Comparison of ENCODE assay signal across 12 cellular contexts in the genomic region with DNA sequence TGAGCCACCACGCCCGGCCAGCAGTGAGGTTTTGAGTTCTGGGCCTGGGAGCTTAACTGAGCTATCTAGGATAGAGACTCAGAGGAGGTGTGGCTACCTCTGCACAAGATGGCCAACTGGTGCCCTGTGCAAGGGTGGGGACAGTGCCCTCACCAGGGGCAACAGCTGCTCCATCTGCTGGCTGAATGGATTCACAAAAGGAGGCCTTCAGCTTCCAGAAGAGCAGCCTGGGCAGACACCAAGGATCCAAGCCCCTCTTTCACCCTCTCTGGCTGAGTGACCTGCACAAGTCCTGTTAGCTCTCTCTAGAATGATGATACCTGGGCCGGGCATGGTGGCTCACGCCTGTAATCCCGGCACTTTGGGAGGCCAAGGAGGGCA. TPM values are rescaled to one million over a fixed set of nuclear protein-coding genes. Genes with fewer than 3 reads are reported as not detected.
DNase-seq lines count a peak whose midpoint lies in the region; ATAC-seq, FAIRE-seq and TF ChIP-seq lines count a peak whose summit lies in the region.
"Had no signal": no experiment of that assay in that cellular context is flagged by ENCODE, and none has a peak within 500 bp of the region (broad histone marks: within the 10 kb centered on the region; RNA-seq: fewer than 3 reads in every experiment).

No MANE protein-coding gene starts in this region.

- DNase-seq in activated CD8-positive, alpha-beta T cell treated with anti-CD3 and anti-CD28 coated beads, Interleukin-2, amount 10 ng/mL, durations not matched to agents 7 days and 5 days: no peak
- DNase-seq in activated CD8-positive, alpha-beta T cell treated with anti-CD3 and anti-CD28 coated beads for 36 hours: no peak
- peak; percentile 43 for DNase-seq in PC-3
- no peak for DNase-seq in effector memory CD8-positive, alpha-beta T cell
- peak; percentile 46 for DNase-seq in small intestine
- DNase-seq in NCI-H446 (lab: John Stamatoyannopoulos, UW): no peak
- DNase-seq in AG08396 (ENCODE audit: low spot score): no peak
- no peak for DNase-seq in COLO829 (ENCODE audit: low spot score)
- DNase-seq: esophagus squamous epithelium had no signal

- H3K27me3 ChIP-seq in PC-3 (ENCODE audit: low read length) (no peaks in the 10 kb centered on the region), small intestine (ENCODE audit: control insufficient read depth in 2 of 2, insufficient read depth in 2 of 2, low read length in 2 of 2) (no peaks in the 10 kb centered on the region)
- H3K27me3 ChIP-seq: esophagus squamous epithelium had no signal

- peak overlapping the region; percentile 95 for H3K27ac Mint-ChIP-seq in activated CD8-positive, alpha-beta T cell treated with anti-CD3 and anti-CD28 coated beads, Interleukin-2, amount 10 ng/mL, durations not matched to agents 7 days and 5 days
- H3K27ac Mint-ChIP-seq in activated CD8-positive, alpha-beta T cell treated with anti-CD3 and anti-CD28 coated beads for 36 hours: no peak overlapping the region
- H3K27ac Mint-ChIP-seq in effector memory CD8-positive, alpha-beta T cell: peak overlapping the region; percentile 84 to 85

- peak; percentile 34 for ATAC-seq in activated CD8-positive, alpha-beta T cell treated with anti-CD3 and anti-CD28 coated beads, Interleukin-2, amount 10 ng/mL, durations not matched to agents 7 days and 5 days
- ATAC-seq in activated CD8-positive, alpha-beta T cell treated with anti-CD3 and anti-CD28 coated beads for 36 hours: no peak
- peak; percentile 61; the same call in 1 of the 2 replicates for ATAC-seq in PC-3
- no peak for ATAC-seq in effector memory CD8-positive, alpha-beta T cell (replicated peaks)
- ATAC-seq: naive thymus-derived CD8-positive, alpha-beta T cell had no signal

- no TSS peak for BruUV-seq in PC-3 (replicated peaks; lab: Mats Ljungman, UMichigan)

- no peaks in the 10 kb centered on the region for H4K20me1 ChIP-seq in PC-3 (ENCODE audit: low read length)

- no peaks in the 10 kb centered on the region for H3K27me3 Mint-ChIP-seq in activated CD8-positive, alpha-beta T cell treated with anti-CD3 and anti-CD28 coated beads, Interleukin-2, amount 10 ng/mL, durations not matched to agents 7 days and 5 days (ENCODE audit: low read depth)
- no peaks in the 10 kb centered on the region for H3K27me3 Mint-ChIP-seq in activated CD8-positive, alpha-beta T cell treated with anti-CD3 and anti-CD28 coated beads for 36 hours
- H3K27me3 Mint-ChIP-seq in effector memory CD8-positive, alpha-beta T cell: no peaks in the 10 kb centered on the region
- H3K27me3 Mint-ChIP-seq: naive thymus-derived CD8-positive, alpha-beta T cell had no signal

- 85 to 96% (median 88%) methylated on average over 5 of the region's 5 CpGs for WGBS in small intestine, 3 donors

- H2AFZ ChIP-seq in PC-3 (ENCODE audit: low read length): no peak overlapping the region

- CTCF ChIA-PET in activated CD8-positive, alpha-beta T cell treated with anti-CD3 and anti-CD28 coated beads, Interleukin-2, amount 10 ng/mL, durations not matched to agents 7 days and 5 days (lab: Charles Lee): interaction anchor here (1.0 to 2.5 kb wide), 4 partner anchors 30 to 94 kb away, joined by 3 to 12 read pairs (median 4); no protein-coding TSS in a partner anchor
- CTCF ChIA-PET in activated CD8-positive, alpha-beta T cell treated with anti-CD3 and anti-CD28 coated beads for 36 hours (lab: Charles Lee): interaction anchor here (1.0 to 5.5 kb wide), 5 partner anchors 15 to 92 kb away, joined by 3 to 26 read pairs (median 4); no protein-coding TSS in a partner anchor
- CTCF ChIA-PET in PC-3 (lab: Charles Lee): no interaction called here

- H3K9me3 ChIP-seq in PC-3 (ENCODE audit: low read length): no peaks in the 10 kb centered on the region
- H3K9me3 ChIP-seq in small intestine (ENCODE audit: control insufficient read depth, low read depth): no peaks in the 10 kb centered on the region
- H3K9me3 ChIP-seq: esophagus squamous epithelium had no signal

- no peaks in the 10 kb centered on the region for H3F3A ChIP-seq in PC-3 (ENCODE audit: low read length, unreplicated experiment)

- intact Hi-C loops in activated CD8-positive, alpha-beta T cell treated with anti-CD3 and anti-CD28 coated beads for 36 hours (cut with micrococcal nuclease): no loop called here
- intact Hi-C loops in PC-3 (cut with micrococcal nuclease): no loop called here

- POLR2A ChIA-PET in activated CD8-positive, alpha-beta T cell treated with anti-CD3 and anti-CD28 coated beads, Interleukin-2, amount 10 ng/mL, durations not matched to agents 7 days and 5 days (lab: Charles Lee): no interaction called here
- POLR2A ChIA-PET in activated CD8-positive, alpha-beta T cell treated with anti-CD3 and anti-CD28 coated beads for 36 hours (lab: Charles Lee): no interaction called here
- POLR2A ChIA-PET in PC-3 (lab: Charles Lee; ENCODE audit: unreplicated experiment): no interaction called here

- H3K4me2 ChIP-seq in PC-3 (ENCODE audit: low read length): no peak overlapping the region

- H3K4me3 ChIP-seq in PC-3 (ENCODE audit: low read length) (no peak overlapping the region), small intestine (ENCODE audit: low read depth in 1 of 2, low read length in 2 of 2) (no peak overlapping the region)
- H3K4me3 ChIP-seq: esophagus squamous epithelium had no signal

- peaks cover 20% of the 10 kb centered on the region for H3K36me3 Mint-ChIP-seq in activated CD8-positive, alpha-beta T cell treated with anti-CD3 and anti-CD28 coated beads, Interleukin-2, amount 10 ng/mL, durations not matched to agents 7 days and 5 days (ENCODE audit: low read depth)
- H3K36me3 Mint-ChIP-seq in activated CD8-positive, alpha-beta T cell treated with anti-CD3 and anti-CD28 coated beads for 36 hours (ENCODE audit: low read depth): peaks cover 17% of the 10 kb centered on the region
- peaks cover 20% of the 10 kb centered on the region for H3K36me3 Mint-ChIP-seq in effector memory CD8-positive, alpha-beta T cell (ENCODE audit: insufficient read depth)

- H3K36me3 ChIP-seq in PC-3 (ENCODE audit: low read depth, low read length) (no peaks in the 10 kb centered on the region), small intestine (ENCODE audit: control insufficient read depth in 2 of 2, insufficient read depth in 2 of 2, low read length in 2 of 2) (peaks cover 4 to 6% of the 10 kb centered on the region in 2 donors)

- peaks cover 36% of the 10 kb centered on the region for H3K4me1 Mint-ChIP-seq in activated CD8-positive, alpha-beta T cell treated with anti-CD3 and anti-CD28 coated beads, Interleukin-2, amount 10 ng/mL, durations not matched to agents 7 days and 5 days (ENCODE audit: low read depth)
- H3K4me1 Mint-ChIP-seq in activated CD8-positive, alpha-beta T cell treated with anti-CD3 and anti-CD28 coated beads for 36 hours (ENCODE audit: low read depth): peaks cover 24% of the 10 kb centered on the region
- H3K4me1 Mint-ChIP-seq in effector memory CD8-positive, alpha-beta T cell (ENCODE audit: low read depth in 2 of 2): peaks cover 8 to 16% of the 10 kb centered on the region in 2 donors

- FAIRE-seq in small intestine (lab: Jason Lieb, UNC): no peak

- H3K27ac ChIP-seq in PC-3 (ENCODE audit: low read length) (peak overlapping the region; percentile 58), small intestine (ENCODE audit: low read depth in 1 of 2, low read length in 1 of 2) (no peak overlapping the region)
- H3K27ac ChIP-seq: esophagus squamous epithelium had no signal

- no peaks in the 10 kb centered on the region for H3K79me2 ChIP-seq in PC-3 (ENCODE audit: low read length)

- H3K4me1 ChIP-seq in PC-3 (ENCODE audit: insufficient read depth, low read length) (peaks cover 12% of the 10 kb centered on the region), small intestine (ENCODE audit: control insufficient read depth in 2 of 2, insufficient read depth in 1 of 2, low read depth in 1 of 2, low read length in 1 of 2) (peaks cover 0 to 4% of the 10 kb centered on the region in 2 donors)

- H3K9ac ChIP-seq in PC-3 (ENCODE audit: low read length): no peak overlapping the region

- no peak overlapping the region for H3K4me3 Mint-ChIP-seq in activated CD8-positive, alpha-beta T cell treated with anti-CD3 and anti-CD28 coated beads, Interleukin-2, amount 10 ng/mL, durations not matched to agents 7 days and 5 days
- no peak overlapping the region for H3K4me3 Mint-ChIP-seq in activated CD8-positive, alpha-beta T cell treated with anti-CD3 and anti-CD28 coated beads for 36 hours
- H3K4me3 Mint-ChIP-seq in effector memory CD8-positive, alpha-beta T cell: peak overlapping the region; percentile 65 to 68
- H3K4me3 Mint-ChIP-seq: activated T-helper 1 cell treated with anti-CD3 and anti-CD28 coated beads, Interleukin-12 subunit alpha, Interleukin-12 subunit beta, Interleukin-2, Interleukin-4 antibody, amounts not matched to agents 30 ng/mL and 10 ng/mL and 1 ng/mL, durations not matched to agents 14 hours and 24 hours and 36 hours had no signal

- no peaks in the 10 kb centered on the region for H3K9me3 Mint-ChIP-seq in activated CD8-positive, alpha-beta T cell treated with anti-CD3 and anti-CD28 coated beads, Interleukin-2, amount 10 ng/mL, durations not matched to agents 7 days and 5 days (ENCODE audit: insufficient read depth)
- H3K9me3 Mint-ChIP-seq in activated CD8-positive, alpha-beta T cell treated with anti-CD3 and anti-CD28 coated beads for 36 hours: no peaks in the 10 kb centered on the region
- H3K9me3 Mint-ChIP-seq in effector memory CD8-positive, alpha-beta T cell: no peaks in the 10 kb centered on the region
- H3K9me3 Mint-ChIP-seq: activated T-helper 1 cell treated with anti-CD3 and anti-CD28 coated beads, Interleukin-12 subunit alpha, Interleukin-12 subunit beta, Interleukin-2, Interleukin-4 antibody, amounts not matched to agents 30 ng/mL and 10 ng/mL and 1 ng/mL, durations not matched to agents 14 hours and 24 hours and 36 hours; naive thymus-derived CD8-positive, alpha-beta T cell had no signal

- H3K9me2 ChIP-seq in PC-3 (replicated peaks; ENCODE audit: low read length): no peaks in the 10 kb centered on the region

- TF ChIP-seq CTCF in activated CD8-positive, alpha-beta T cell treated with anti-CD3 and anti-CD28 coated beads for 36 hours (IDR thresholded peaks at IDR 0.05): no peak
- peak; percentile 23; the same call in 1 of the 2 replicates for TF ChIP-seq CTCF in PC-3 (conservative IDR thresholded peaks at IDR 0.05; ENCODE audit: low read depth, low read length)

RNA-seq across cellular contexts. Expression of a gene that starts 33.5 kb away (rescaled TPM):
- under 1 TPM; 0.47 to 0.58 TPM for total RNA-seq in activated CD8-positive, alpha-beta T cell treated with anti-CD3 and anti-CD28 coated beads, Interleukin-2, amount 10 ng/mL, durations not matched to agents 7 days and 5 days
- total RNA-seq in activated CD8-positive, alpha-beta T cell treated with anti-CD3 and anti-CD28 coated beads for 36 hours: under 1 TPM; 0.61 to 0.67 TPM
- 0.80 TPM in 1 of 2 replicates, not detected in the other for total RNA-seq in PC-3 (2014; rRNA removed)
- 100 to 1,000 TPM in 2 of 3 donors, 10 to 100 TPM in 1; 59.0 to 484 (median 395) TPM for polyA plus RNA-seq in small intestine
- total RNA-seq: urinary bladder had no signal
- polyA plus RNA-seq: naive thymus-derived CD8-positive, alpha-beta T cell had no signal

RNA-seq across cellular contexts. Expression of a gene that starts 37.6 kb away (rescaled TPM):
- total RNA-seq in activated CD8-positive, alpha-beta T cell treated with anti-CD3 and anti-CD28 coated beads, Interleukin-2, amount 10 ng/mL, durations not matched to agents 7 days and 5 days: 10 to 100 TPM; 39.8 to 43.1 TPM
- 10 to 100 TPM; 52.4 to 53.6 TPM for total RNA-seq in activated CD8-positive, alpha-beta T cell treated with anti-CD3 and anti-CD28 coated beads for 36 hours
- total RNA-seq in PC-3 (2014; rRNA removed): 6.0 and 6.3 TPM in 2 replicates
- polyA plus RNA-seq in small intestine: 10 to 100 TPM; 13.8 to 27.1 (median 21.6) TPM

RNA-seq across cellular contexts. Expression of a gene that starts 57.8 kb away (rescaled TPM):
- total RNA-seq in activated CD8-positive, alpha-beta T cell treated with anti-CD3 and anti-CD28 coated beads, Interleukin-2, amount 10 ng/mL, durations not matched to agents 7 days and 5 days: 1 to 10 TPM; 6.8 to 9.1 TPM
- total RNA-seq in activated CD8-positive, alpha-beta T cell treated with anti-CD3 and anti-CD28 coated beads for 36 hours: 10 to 100 TPM; 12.5 to 13.7 TPM
- 72.6 and 112 TPM in 2 replicates for total RNA-seq in PC-3 (2014; rRNA removed)
- polyA plus RNA-seq in small intestine: 10 to 100 TPM in 2 of 3 donors, 1 to 10 TPM in 1; 9.6 to 26.5 (median 17.2) TPM

Comparison
In these comparisons a context has a peak if more than half of its experiments do, and no peak if none do; other contexts are left out.
1. ATAC-seq: peak in activated CD8-positive, alpha-beta T cell treated with anti-CD3 and anti-CD28 coated beads, Interleukin-2, amount 10 ng/mL, durations not matched to agents 7 days and 5 days (single experiment) and PC-3 (single experiment); none in activated CD8-positive, alpha-beta T cell treated with anti-CD3 and anti-CD28 coated beads for 36 hours (single experiment) and effector memory CD8-positive, alpha-beta T cell (single experiment).
2. DNase-seq: peak in PC-3 (single experiment) and small intestine (single experiment); none in activated CD8-positive, alpha-beta T cell treated with anti-CD3 and anti-CD28 coated beads, Interleukin-2, amount 10 ng/mL, durations not matched to agents 7 days and 5 days (single experiment), activated CD8-positive, alpha-beta T cell treated with anti-CD3 and anti-CD28 coated beads for 36 hours (single experiment), effector memory CD8-positive, alpha-beta T cell (0 of 3), NCI-H446 (0 of 2), AG08396 (single experiment) and COLO829 (single experiment).
3. H3K4me3 Mint-ChIP-seq: peak in effector memory CD8-positive, alpha-beta T cell (2 of 2); none in activated CD8-positive, alpha-beta T cell treated with anti-CD3 and anti-CD28 coated beads, Interleukin-2, amount 10 ng/mL, durations not matched to agents 7 days and 5 days (single experiment) and activated CD8-positive, alpha-beta T cell treated with anti-CD3 and anti-CD28 coated beads for 36 hours (single experiment).